8 cellular contexts compared by ENCODE assay signal in genomic region chr3:197801801-197802504, GRCh38. TPM values are rescaled to one million over a fixed set of nuclear protein-coding genes. Genes with fewer than 3 reads are reported as not detected.
DNase-seq lines count a peak whose midpoint lies in the region; ATAC-seq and TF ChIP-seq lines count a peak whose summit lies in the region.

No MANE protein-coding gene starts in this region.

- peaks cover 8% of the 10 kb centered on the region for H3K36me3 Mint-ChIP-seq in activated CD8-positive, alpha-beta T cell treated with anti-CD3 and anti-CD28 coated beads, Interleukin-2, amount 10 ng/mL, durations not matched to agents 7 days and 5 days (ENCODE audit: low read depth)

- peak; percentile 13 for DNase-seq in activated T-cell treated with anti-CD3 and anti-CD28 coated beads for 4 hours
- no peak for DNase-seq in activated T-cell treated with anti-CD3 and anti-CD28 coated beads, Interleukin-2, amount 50 U/mL, for 1 hour
- DNase-seq in activated CD8-positive, alpha-beta T cell treated with anti-CD3 and anti-CD28 coated beads, Interleukin-2, amount 10 ng/mL, durations not matched to agents 7 days and 5 days = peak; percentile 62
- DNase-seq in left lung = no peak
- no peak for DNase-seq in SHP77 (lab: John Stamatoyannopoulos, UW)
- no peak for DNase-seq in SJCRH30

- CTCF ChIA-PET in activated CD8-positive, alpha-beta T cell treated with anti-CD3 and anti-CD28 coated beads, Interleukin-2, amount 10 ng/mL, durations not matched to agents 7 days and 5 days (lab: Charles Lee) = interaction anchor here (0.7 to 2.6 kb wide), 12 partner anchors 8 to 203 kb away, joined by 3 to 11 read pairs (median 4); partner anchors contain the start of genes LRCH3 and RUBCN

- peak overlapping the region in 1 of 2 donors; percentile 9 for H3K27ac ChIP-seq in left lung
- H3K27ac ChIP-seq in SJCRH30 = no peak overlapping the region

- H3K9me3 Mint-ChIP-seq in activated CD8-positive, alpha-beta T cell treated with anti-CD3 and anti-CD28 coated beads, Interleukin-2, amount 10 ng/mL, durations not matched to agents 7 days and 5 days (ENCODE audit: insufficient read depth) = no peaks in the 10 kb centered on the region

- no peaks in the 10 kb centered on the region for H3K27me3 Mint-ChIP-seq in activated CD8-positive, alpha-beta T cell treated with anti-CD3 and anti-CD28 coated beads, Interleukin-2, amount 10 ng/mL, durations not matched to agents 7 days and 5 days (ENCODE audit: low read depth)

- peak overlapping the region; percentile 37 for H3K4me3 Mint-ChIP-seq in activated CD8-positive, alpha-beta T cell treated with anti-CD3 and anti-CD28 coated beads, Interleukin-2, amount 10 ng/mL, durations not matched to agents 7 days and 5 days

- H3K4me3 ChIP-seq in left lung (no peak overlapping the region), SJCRH30 (no peak overlapping the region)

- ATAC-seq in activated CD8-positive, alpha-beta T cell treated with anti-CD3 and anti-CD28 coated beads, Interleukin-2, amount 10 ng/mL, durations not matched to agents 7 days and 5 days = peak; percentile 77
- ATAC-seq in left lung (peak; percentile 33), HG02678 (IDR thresholded peaks at IDR 0.05; ENCODE audit: unreplicated experiment) (no peak)

- intact Hi-C loops in left lung (cut with DNase I) = no loop called here

- H3K36me3 ChIP-seq in left lung (no peaks in the 10 kb centered on the region), SJCRH30 (peaks cover 15% of the 10 kb centered on the region; the same call in 1 of the 2 replicates)

- no peaks in the 10 kb centered on the region for H3K27me3 ChIP-seq in left lung
- H3K27me3 ChIP-seq in SJCRH30 = no peaks in the 10 kb centered on the region

- no peak for TF ChIP-seq EP300 in Ishikawa (IDR thresholded peaks at IDR 0.05; ENCODE audit: borderline replicate concordance)

- H3K4me1 Mint-ChIP-seq in activated CD8-positive, alpha-beta T cell treated with anti-CD3 and anti-CD28 coated beads, Interleukin-2, amount 10 ng/mL, durations not matched to agents 7 days and 5 days (ENCODE audit: low read depth) = peaks cover 45% of the 10 kb centered on the region

- H3K27ac Mint-ChIP-seq in activated CD8-positive, alpha-beta T cell treated with anti-CD3 and anti-CD28 coated beads, Interleukin-2, amount 10 ng/mL, durations not matched to agents 7 days and 5 days = peak overlapping the region; percentile 78

- peaks cover 10 to 24% of the 10 kb centered on the region in 2 donors for H3K4me1 ChIP-seq in left lung
- H3K4me1 ChIP-seq in SJCRH30 = no peaks in the 10 kb centered on the region

- peak; percentile 19; the same call in 1 of the 2 replicates for TF ChIP-seq RAD21 in Ishikawa (IDR thresholded peaks at IDR 0.05; ENCODE audit: low read depth)

- H3K9me3 ChIP-seq in left lung (no peaks in the 10 kb centered on the region), SJCRH30 (replicated peaks) (no peaks in the 10 kb centered on the region)

- TF ChIP-seq CTCF in left lung (IDR thresholded peaks at IDR 0.05) = no peak

- POLR2A ChIA-PET in activated CD8-positive, alpha-beta T cell treated with anti-CD3 and anti-CD28 coated beads, Interleukin-2, amount 10 ng/mL, durations not matched to agents 7 days and 5 days (lab: Charles Lee) = interaction anchor here (1.0 to 1.7 kb wide), 3 partner anchors 10 to 90 kb away, joined by 3 to 9 read pairs (median 4); partner anchors contain the start of gene LRCH3

TF ChIP-seq in Ishikawa, 13 proteins besides CTCF, POLR2A, EP300 and RAD21:
- TF ChIP-seq, protein P1, sequence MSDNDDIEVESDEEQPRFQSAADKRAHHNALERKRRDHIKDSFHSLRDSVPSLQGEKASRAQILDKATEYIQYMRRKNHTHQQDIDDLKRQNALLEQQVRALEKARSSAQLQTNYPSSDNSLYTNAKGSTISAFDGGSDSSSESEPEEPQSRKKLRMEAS (IDR thresholded peaks at IDR 0.05) = no peak
- no peak for TF ChIP-seq TEAD4 (IDR thresholded peaks at IDR 0.05)
- TF ChIP-seq, protein P2, sequence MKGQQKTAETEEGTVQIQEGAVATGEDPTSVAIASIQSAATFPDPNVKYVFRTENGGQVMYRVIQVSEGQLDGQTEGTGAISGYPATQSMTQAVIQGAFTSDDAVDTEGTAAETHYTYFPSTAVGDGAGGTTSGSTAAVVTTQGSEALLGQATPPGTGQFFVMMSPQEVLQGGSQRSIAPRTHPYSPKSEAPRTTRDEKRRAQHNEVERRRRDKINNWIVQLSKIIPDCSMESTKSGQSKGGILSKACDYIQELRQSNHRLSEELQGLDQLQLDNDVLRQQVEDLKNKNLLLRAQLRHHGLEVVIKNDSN (IDR thresholded peaks at IDR 0.05) = no peak
- no peak for TF ChIP-seq TAF1 (IDR thresholded peaks at IDR 0.05; ENCODE audit: low read depth)
- no peak for TF ChIP-seq FOXM1 (IDR thresholded peaks at IDR 0.05; ENCODE audit: borderline replicate concordance, low read depth)
- TF ChIP-seq ZBTB7A (IDR thresholded peaks at IDR 0.05; ENCODE audit: low read depth) = no peak
- TF ChIP-seq CREB1 (IDR thresholded peaks at IDR 0.05; ENCODE audit: low read depth) = no peak

RNA-seq across cellular contexts. Expression of gene LRCH3, which starts 10.9 kb away (rescaled TPM):
- 10 to 100 TPM; 50.7 to 60.4 TPM for total RNA-seq in activated CD8-positive, alpha-beta T cell treated with anti-CD3 and anti-CD28 coated beads, Interleukin-2, amount 10 ng/mL, durations not matched to agents 7 days and 5 days
- total RNA-seq in left lung = 10 to 100 TPM; 36.8 to 40.1 TPM
- total RNA-seq in SJCRH30 (2014; rRNA removed; shearing (Covaris generic)) = 79.8 and 144 TPM in 2 replicates

RNA-seq across cellular contexts. Expression of gene FYTTD1, which starts 52.3 kb away (rescaled TPM):
- 10 to 100 TPM; 38.4 to 41.8 TPM for total RNA-seq in activated CD8-positive, alpha-beta T cell treated with anti-CD3 and anti-CD28 coated beads, Interleukin-2, amount 10 ng/mL, durations not matched to agents 7 days and 5 days
- 10 to 100 TPM; 46.8 to 50.2 TPM for total RNA-seq in left lung
- 61.4 and 67.4 TPM in 2 replicates for total RNA-seq in SJCRH30 (2014; rRNA removed; shearing (Covaris generic))

Comparison
In these comparisons a context has a peak if more than half of its experiments do, and no peak if none do; other contexts are left out.
1. DNase-seq: peak in activated T-cell treated with anti-CD3 and anti-CD28 coated beads for 4 hours (single experiment) and activated CD8-positive, alpha-beta T cell treated with anti-CD3 and anti-CD28 coated beads, Interleukin-2, amount 10 ng/mL, durations not matched to agents 7 days and 5 days (single experiment); none in activated T-cell treated with anti-CD3 and anti-CD28 coated beads, Interleukin-2, amount 50 U/mL, for 1 hour (single experiment), left lung (0 of 2), SHP77 (0 of 2) and SJCRH30 (0 of 2).